Comparison of ENCODE assay signal across 9 cellular contexts in genomic region chr3:150062492-150062891, GRCh38.
DNase-seq lines count a peak whose midpoint lies in the region; ATAC-seq and TF ChIP-seq lines count a peak whose summit lies in the region.
"Had no signal": no experiment of that assay in that cellular context is flagged by ENCODE, and none has a peak within 500 bp of the region (broad histone marks: within the 10 kb centered on the region; RNA-seq: fewer than 3 reads in every experiment).

No MANE protein-coding gene starts in this region.

- no peaks in the 10 kb centered on the region for H3K4me1 ChIP-seq in Loucy (ENCODE audit: insufficient read depth, low read length, poor library complexity, severe bottlenecking)
- H3K4me1 ChIP-seq in subcutaneous abdominal adipose tissue (ENCODE audit: control insufficient read depth in 5 of 5, insufficient read depth in 5 of 5, low read length in 5 of 5) = peaks cover 0 to 18% (median 8%) of the 10 kb centered on the region in 5 donors

- H4K20me1 ChIP-seq in Loucy (ENCODE audit: insufficient read depth, low read length, poor library complexity, severe bottlenecking) = no peaks in the 10 kb centered on the region

- no peak overlapping the region for H3K27ac ChIP-seq in subcutaneous abdominal adipose tissue (ENCODE audit: low read depth, low read length)

- no peaks in the 10 kb centered on the region for H3K9me2 ChIP-seq in Loucy (replicated peaks; ENCODE audit: low read depth, low read length)

- H3F3A ChIP-seq in Loucy (ENCODE audit: low read depth) = no peaks in the 10 kb centered on the region

- H3K9me3 ChIP-seq in Loucy (ENCODE audit: insufficient read depth, low read depth, low read length) (no peaks in the 10 kb centered on the region), subcutaneous abdominal adipose tissue (ENCODE audit: control insufficient read depth in 5 of 5, low read length in 5 of 5) (no peaks in the 10 kb centered on the region)

- H3K36me3 ChIP-seq in Loucy (ENCODE audit: insufficient read depth, low read length) = no peaks in the 10 kb centered on the region
- no peaks in the 10 kb centered on the region for H3K36me3 ChIP-seq in subcutaneous abdominal adipose tissue (ENCODE audit: control insufficient read depth in 5 of 5, insufficient read depth in 5 of 5, low read length in 5 of 5)

- 0 out of 2 replicates have a peak overlapping the region, but pooled peaks have one; percentile 33 for H2AFZ ChIP-seq in Loucy (ENCODE audit: low read length)

- ATAC-seq in GM21576 (IDR thresholded peaks at IDR 0.05; ENCODE audit: unreplicated experiment) (no peak), GM19455 (IDR thresholded peaks at IDR 0.05; ENCODE audit: unreplicated experiment) (no peak)

- H3K27me3 ChIP-seq in Loucy (ENCODE audit: insufficient read depth, low read length, poor library complexity, severe bottlenecking) = no peaks in the 10 kb centered on the region
- H3K27me3 ChIP-seq in subcutaneous abdominal adipose tissue (ENCODE audit: control insufficient read depth in 5 of 5, insufficient read depth in 4 of 5, low read length in 5 of 5) = peaks cover 0 to 5% (median 0%) of the 10 kb centered on the region in 5 donors

- H3K4me2 ChIP-seq in Loucy (ENCODE audit: low read depth, low read length, poor library complexity, severe bottlenecking) = no peak overlapping the region

- H3K4me3 ChIP-seq in Loucy (ENCODE audit: low read length, poor library complexity, severe bottlenecking) (no peak overlapping the region), cardiac fibroblast (replicated peaks in 1 of 2; ENCODE audit: low read depth in 2 of 2, low read length in 2 of 2) (peak overlapping the region; percentile 6 to 12), subcutaneous abdominal adipose tissue (ENCODE audit: low read depth in 1 of 5, low read length in 5 of 5) (peak overlapping the region; percentile 5 to 40 (median 22))

- H3K79me2 ChIP-seq in Loucy (ENCODE audit: insufficient read depth, low read length) = no peaks in the 10 kb centered on the region

- H3K9ac ChIP-seq in Loucy (ENCODE audit: low read depth, low read length, poor library complexity, severe bottlenecking) = no peak overlapping the region
- H3K9ac ChIP-seq in subcutaneous abdominal adipose tissue (ENCODE audit: low read length in 5 of 5) = peak overlapping the region in 3 of 5 donors; percentile 16 to 56 (median 44)

- TF ChIP-seq CTCF in Loucy (conservative IDR thresholded peaks at IDR 0.05; ENCODE audit: low read length) = no peak
- TF ChIP-seq CTCF in cardiac fibroblast (IDR thresholded peaks at IDR 0.05; ENCODE audit: low read depth, low read length) = no peak

- peak; percentile 70 to 79 for DNase-seq in cardiac fibroblast (ENCODE audit: low read depth in 2 of 2)
- DNase-seq in left kidney (ENCODE audit: low read depth, low spot score) = peak; percentile 36
- no peak for DNase-seq in DMS153 (lab: John Stamatoyannopoulos, UW)
- no peak for DNase-seq in HT-29 (ENCODE audit: low spot score)
- DNase-seq: activated gamma-delta T cell treated with Interleukin-2 at 50 U/mL for 16 hours had no signal

Comparison
In these comparisons a context has a peak if more than half of its experiments do, and no peak if none do; other contexts are left out.
1. DNase-seq: peak in cardiac fibroblast (2 of 2) and left kidney (single experiment); none in DMS153 (single experiment) and HT-29 (single experiment).